ENCODE assay signal across 11 cellular contexts in the genomic region with DNA sequence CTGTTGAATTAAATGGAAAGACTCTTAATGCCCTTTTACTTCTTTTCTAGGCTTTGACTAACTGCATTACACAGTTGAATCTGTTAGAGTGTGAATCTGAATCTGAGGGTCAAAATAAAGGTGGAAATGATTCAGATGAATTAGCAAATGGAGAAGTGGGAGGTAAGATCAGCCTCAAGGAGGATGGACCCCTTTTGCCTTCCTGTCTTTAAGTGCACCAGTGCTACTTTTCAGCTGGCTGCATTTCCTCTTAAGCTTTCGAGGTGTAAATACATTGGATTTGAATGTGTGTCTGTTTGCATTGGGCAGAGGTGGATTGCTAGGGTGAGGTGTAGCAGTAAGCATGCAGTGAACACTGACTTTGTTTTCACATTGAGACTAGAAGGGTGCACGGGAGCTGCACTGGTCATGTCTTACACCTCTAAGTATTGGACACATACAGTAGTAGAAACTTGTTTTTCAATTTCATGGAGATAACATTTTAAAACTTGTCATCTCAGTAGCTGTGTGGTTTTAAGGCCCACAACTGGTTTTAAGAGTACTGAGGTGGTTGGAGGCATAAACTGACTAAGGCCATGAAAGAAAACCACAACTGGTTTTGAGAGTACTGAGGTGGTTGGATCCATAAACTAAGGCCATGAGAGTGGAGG. TPM values are rescaled to one million over a fixed set of nuclear protein-coding genes. Genes with fewer than 3 reads are reported as not detected.
DNase-seq lines count a peak whose midpoint lies in the region; ATAC-seq and TF ChIP-seq lines count a peak whose summit lies in the region.
"Had no signal": no experiment of that assay in that cellular context is flagged by ENCODE, and none has a peak within 500 bp of the region (broad histone marks: within the 10 kb centered on the region; RNA-seq: fewer than 3 reads in every experiment).

No MANE protein-coding gene starts in this region.

- H3K27ac ChIP-seq in effector memory CD4-positive, alpha-beta T cell (ENCODE audit: insufficient read depth, low read length, poor library complexity, severe bottlenecking) = peak overlapping the region; percentile 90
- no peak overlapping the region for H3K27ac ChIP-seq in neural progenitor cell
- H3K27ac ChIP-seq: right lobe of liver, thyroid gland had no signal

- H2AFZ ChIP-seq in neural progenitor cell (replicated peaks) = no peak overlapping the region

- peak; percentile 38 for ATAC-seq in GM18861 (IDR thresholded peaks at IDR 0.05; ENCODE audit: unreplicated experiment)
- ATAC-seq in GM21528 (IDR thresholded peaks at IDR 0.05; ENCODE audit: low FRiP score, unreplicated experiment) = peak; percentile 63
- peak; percentile 73 for ATAC-seq in HG03442 (IDR thresholded peaks at IDR 0.05; ENCODE audit: unreplicated experiment)
- ATAC-seq: right lobe of liver had no signal

- H3F3A ChIP-seq in neural progenitor cell (ENCODE audit: low read depth) = peaks cover 3% of the 10 kb centered on the region

- no peaks in the 10 kb centered on the region for H3K27me3 Mint-ChIP-seq in type B pancreatic cell
- no peaks in the 10 kb centered on the region for H3K27me3 Mint-ChIP-seq in neural progenitor cell (ENCODE audit: insufficient read depth, low read depth)

- H3K36me3 Mint-ChIP-seq in type B pancreatic cell (peaks cover 29% of the 10 kb centered on the region), neural progenitor cell (peaks cover 14% of the 10 kb centered on the region)

- H3K9me3 Mint-ChIP-seq in type B pancreatic cell (no peaks in the 10 kb centered on the region), neural progenitor cell (no peaks in the 10 kb centered on the region)

- H3K9ac ChIP-seq in neural progenitor cell = no peak overlapping the region

- H3K4me3 ChIP-seq in effector memory CD4-positive, alpha-beta T cell (ENCODE audit: insufficient read depth, low read depth, low read length, poor library complexity, severe bottlenecking) = no peak overlapping the region
- no peak overlapping the region for H3K4me3 ChIP-seq in neural progenitor cell
- H3K4me3 ChIP-seq: right lobe of liver, thyroid gland had no signal

- no peaks in the 10 kb centered on the region for H3K9me3 ChIP-seq in effector memory CD4-positive, alpha-beta T cell (ENCODE audit: control insufficient read depth, low read length)
- no peaks in the 10 kb centered on the region for H3K9me3 ChIP-seq in neural progenitor cell (ENCODE audit: low read depth)
- H3K9me3 ChIP-seq: right lobe of liver, thyroid gland had no signal

- H3K36me3 ChIP-seq in effector memory CD4-positive, alpha-beta T cell (ENCODE audit: control insufficient read depth, insufficient read depth, low read length) = peaks cover 72% of the 10 kb centered on the region
- peaks cover 37% of the 10 kb centered on the region for H3K36me3 ChIP-seq in neural progenitor cell

- H3K4me1 ChIP-seq in effector memory CD4-positive, alpha-beta T cell (ENCODE audit: control insufficient read depth, insufficient read depth, low read length, poor library complexity, severe bottlenecking) = peaks cover 13% of the 10 kb centered on the region
- H3K4me1 ChIP-seq in neural progenitor cell = no peaks in the 10 kb centered on the region
- H3K4me1 ChIP-seq: thyroid gland had no signal

- H3K27me3 ChIP-seq in effector memory CD4-positive, alpha-beta T cell (replicated peaks; ENCODE audit: control insufficient read depth, insufficient read depth, low read length, poor library complexity, severe bottlenecking) = no peaks in the 10 kb centered on the region
- H3K27me3 ChIP-seq in neural progenitor cell = no peaks in the 10 kb centered on the region
- H3K27me3 ChIP-seq: right lobe of liver, thyroid gland had no signal

- H3K79me2 ChIP-seq in neural progenitor cell (ENCODE audit: low read depth) = no peaks in the 10 kb centered on the region

- H3K27ac Mint-ChIP-seq in type B pancreatic cell (no peak overlapping the region), neural progenitor cell (no peak overlapping the region)

- H3K4me3 Mint-ChIP-seq in type B pancreatic cell (no peak overlapping the region), neural progenitor cell (no peak overlapping the region)

- H3K4me1 Mint-ChIP-seq in type B pancreatic cell (ENCODE audit: unreplicated experiment) = no peaks in the 10 kb centered on the region
- no peaks in the 10 kb centered on the region for H3K4me1 Mint-ChIP-seq in neural progenitor cell

- TF ChIP-seq CTCF in type B pancreatic cell (conservative IDR thresholded peaks at IDR 0.05) (no peak), neural progenitor cell (IDR thresholded peaks at IDR 0.05) (no peak)

- no peak overlapping the region for H3K4me2 ChIP-seq in neural progenitor cell

- no peaks in the 10 kb centered on the region for H4K20me1 ChIP-seq in neural progenitor cell (ENCODE audit: low read depth)

- DNase-seq in effector memory CD4-positive, alpha-beta T cell = no peak
- DNase-seq in glomerular visceral epithelial cell (ENCODE audit: extremely low spot score) (no peak), dedifferentiated amniotic fluid mesenchymal stem cell (ENCODE audit: extremely low spot score) (no peak), type B pancreatic cell (ENCODE audit: extremely low spot score, unreplicated experiment) (no peak), neural progenitor cell (ENCODE audit: low spot score) (no peak)
- DNase-seq: NCI-H1417 treated with DMSO at 0.1 percent for 48 hours, right lobe of liver, thyroid gland had no signal

RNA-seq across cellular contexts. Expression of a gene that starts 35.4 kb away (rescaled TPM):
- total RNA-seq in type B pancreatic cell (ENCODE audit: low replicate concordance) = 55.2 and 78.6 TPM in 2 replicates
- total RNA-seq in neural progenitor cell (ENCODE audit: low replicate concordance) = 31.1 and 46.3 TPM in 2 replicates

RNA-seq across cellular contexts. Expression of a gene that starts 59.0 kb away (rescaled TPM):
- 40.2 and 54.0 TPM in 2 replicates for total RNA-seq in type B pancreatic cell (ENCODE audit: low replicate concordance)
- 52.1 and 75.2 TPM in 2 replicates for total RNA-seq in neural progenitor cell (ENCODE audit: low replicate concordance)

RNA-seq across cellular contexts. Expression of a gene that starts 59.1 kb away (rescaled TPM):
- total RNA-seq in type B pancreatic cell (ENCODE audit: low replicate concordance) (32.5 and 41.4 TPM in 2 replicates), neural progenitor cell (ENCODE audit: low replicate concordance) (48.5 and 74.7 TPM in 2 replicates)
